In the genomic region with DNA sequence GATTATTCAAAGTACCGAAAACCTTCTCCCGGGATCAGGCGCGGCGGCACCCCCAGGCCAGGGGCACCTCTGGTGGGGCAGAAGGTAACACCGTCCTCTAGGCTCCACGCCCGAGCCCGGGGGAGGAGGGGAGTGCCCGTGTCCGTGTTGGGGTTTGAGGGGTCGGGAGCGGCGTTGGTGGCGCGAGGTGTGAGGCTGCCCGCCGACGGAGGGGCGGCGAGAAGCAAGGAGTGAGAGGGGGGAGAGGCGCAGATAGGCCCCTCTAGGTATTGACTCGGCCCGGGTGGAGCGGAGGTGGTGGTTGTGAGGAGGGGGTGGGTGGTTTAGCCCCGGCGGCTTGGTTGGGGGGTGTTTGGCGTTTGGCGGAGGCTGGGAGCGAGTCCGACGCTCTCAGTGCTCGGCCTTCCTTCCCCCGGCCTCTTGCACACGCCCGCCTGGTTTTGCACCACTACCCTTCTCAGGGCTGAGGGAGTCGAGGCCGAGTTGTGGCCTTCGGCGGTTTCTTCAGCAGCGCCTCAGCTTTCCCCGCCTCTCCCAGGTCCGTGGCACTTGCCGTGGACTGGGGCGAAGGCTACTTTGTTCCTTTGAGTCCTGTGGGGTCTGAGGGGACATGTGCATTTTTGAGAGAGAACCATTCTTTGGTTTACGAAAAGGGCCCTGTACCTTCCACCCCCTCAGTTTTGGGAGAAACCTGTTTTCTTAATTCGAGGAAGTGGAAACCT, we compare ENCODE assay signal across 8 cellular contexts. TPM values are rescaled to one million over a fixed set of nuclear protein-coding genes. Genes with fewer than 3 reads are reported as not detected.
DNase-seq lines count a peak whose midpoint lies in the region; ATAC-seq, FAIRE-seq and TF ChIP-seq lines count a peak whose summit lies in the region.

No MANE protein-coding gene starts in this region.

- ATAC-seq in HG02970 (IDR thresholded peaks at IDR 0.05; ENCODE audit: low FRiP score, unreplicated experiment) = peak; percentile 2
- peak; percentile 36 for ATAC-seq in HepG2

- TSS peak; percentile 44 for BruUV-seq in HepG2 (replicated peaks; lab: Mats Ljungman, UMichigan)

- peaks cover 54% of the 10 kb centered on the region for H3K79me2 ChIP-seq in SK-N-SH (ENCODE audit: insufficient read depth)
- peaks cover 55% of the 10 kb centered on the region for H3K79me2 ChIP-seq in HepG2 (ENCODE audit: insufficient read depth, low read length)

- intact Hi-C loops in HepG2 (cut with micrococcal nuclease; ENCODE audit: unreplicated experiment) = loop anchor here (10.0 kb wide), 1 partner anchor 521 kb away; no protein-coding TSS in a partner anchor

- H3K27me3 ChIP-seq in SK-N-SH (ENCODE audit: insufficient read depth) (no peaks in the 10 kb centered on the region), HepG2 (ENCODE audit: control insufficient read depth in 1 of 2, insufficient read depth in 2 of 2, low read length in 2 of 2) (no peaks in the 10 kb centered on the region; a peak in 1 of 5 replicates)

- H3K9ac ChIP-seq in SK-N-SH = peak overlapping the region; percentile 98
- peak overlapping the region; percentile 97 for H3K9ac ChIP-seq in HepG2 (ENCODE audit: insufficient read depth, low read depth, low read length)

- in situ Hi-C loops in HepG2 (cut with HindIII; ENCODE audit: extremely low pct_ligation_motif_present, low pct_unique_long_range_greater_than_20kb) = no loop called here

- DNase-seq in NOMO-1 (lab: John Stamatoyannopoulos, UW; ENCODE audit: unreplicated experiment in 2 of 2) (peak; percentile 16 to 44), NOMO-1 treated with DMSO at 0.1 percent for 48 hours (lab: John Stamatoyannopoulos, UW; ENCODE audit: unreplicated experiment) (no peak), SK-N-SH (no peak), cerebellum (ENCODE audit: low spot score) (peak; percentile 24), HepG2 (ENCODE audit: low spot score) (no peak), NCI-H2029 treated with DMSO at 0.1 percent for 48 hours (lab: John Stamatoyannopoulos, UW) (no peak)
- peak; percentile 48 for DNase-seq in stimulated activated naive CD4-positive, alpha-beta T cell treated with Interleukin-2 at 50 U/mL for 16 hours (lab: John Stamatoyannopoulos, UW)

- H3K4me2 ChIP-seq in SK-N-SH (peak overlapping the region; percentile 85), HepG2 (ENCODE audit: low read depth, low read length) (peak overlapping the region; percentile 83)

- H3K4me3 ChIP-seq in SK-N-SH (ENCODE audit: low read depth in 2 of 2, low read length in 1 of 2) (peak overlapping the region; percentile 83 to 89), HepG2 (replicated peaks in 1 of 3; ENCODE audit: insufficient read depth in 1 of 3, low read depth in 2 of 3, low read length in 3 of 3) (peak overlapping the region; percentile 90 to 94 (median 94))

- CTCF ChIA-PET in SK-N-SH (lab: Yijun Ruan, JAX) (interaction anchor here (0.8 to 1.2 kb wide), 2 partner anchors 47 to 177 kb away, joined by 3 to 4 read pairs; no protein-coding TSS in a partner anchor), HepG2 (lab: Yijun Ruan, JAX; ENCODE audit: low intra/inter-chr PET ratio, low total read pairs) (no interaction called here)

- TF ChIP-seq CTCF in SK-N-SH (IDR thresholded peaks at IDR 0.05) (no peak), HepG2 (CRISPR knock-in tag; IDR thresholded peaks at IDR 0.05) (no peak)

- H3K4me1 ChIP-seq in SK-N-SH (ENCODE audit: control insufficient read depth in 1 of 2, insufficient read depth in 2 of 2, low read depth in 1 of 2, low read length in 1 of 2) (peaks cover 0 to 9% of the 10 kb centered on the region in 2 experiments; a peak in 2 of 4 replicates), HepG2 (ENCODE audit: insufficient read depth, low read length) (peaks cover 18% of the 10 kb centered on the region)

- peak overlapping the region; percentile 89 to 98 for H3K27ac ChIP-seq in SK-N-SH (ENCODE audit: low read depth in 2 of 2, low read length in 1 of 2)
- H3K27ac ChIP-seq in HepG2 (ENCODE audit: extremely low read length, insufficient read depth, low read length) = peak overlapping the region; percentile 97

- WGBS in SK-N-SH (ENCODE audit: low lambda C conversion rate) = 2% methylated on average over 45 of the region's 47 CpGs
- under 1% methylated on average over 28 of the region's 47 CpGs for WGBS in HepG2 (ENCODE audit: low lambda C conversion rate)

- H4K20me1 ChIP-seq in SK-N-SH (ENCODE audit: insufficient read depth) (peaks cover 42% of the 10 kb centered on the region), HepG2 (ENCODE audit: insufficient read depth, low read length) (peaks cover 41% of the 10 kb centered on the region)

- no peaks in the 10 kb centered on the region for H3K9me2 ChIP-seq in SK-N-SH

- H3F3A ChIP-seq in SK-N-SH (replicated peaks; ENCODE audit: insufficient read depth) = peaks cover 11% of the 10 kb centered on the region

- TF ChIP-seq POLR2A in HepG2 (IDR thresholded peaks at IDR 0.05; ENCODE audit: insufficient read depth in 1 of 2, low read depth in 2 of 2, low read length in 2 of 2) = no peak

- FAIRE-seq in HepG2 (lab: Jason Lieb, UNC) = no peak

- H2AFZ ChIP-seq in SK-N-SH (ENCODE audit: low read depth) (peak overlapping the region; percentile 81), HepG2 (ENCODE audit: low read length) (no peak overlapping the region)

- TF ChIP-seq EP300 in SK-N-SH (IDR thresholded peaks at IDR 0.05; ENCODE audit: borderline replicate concordance in 1 of 2, low read depth in 1 of 2, low read length in 1 of 2) (no peak), HepG2 (IDR thresholded peaks at IDR 0.05; ENCODE audit: low read depth in 2 of 2, low read length in 2 of 2) (no peak), HepG2 (CRISPR knock-in tag; IDR thresholded peaks at IDR 0.05; ENCODE audit: borderline replicate concordance) (no peak)

- POLR2A ChIA-PET in SK-N-SH (lab: Yijun Ruan, JAX) = interaction anchor here (1.0 kb wide), 1 partner anchor 265 kb away, joined by 5 read pairs; no protein-coding TSS in a partner anchor
- POLR2A ChIA-PET in HepG2 (lab: Yijun Ruan, JAX) = interaction anchor here (0.6 to 1.9 kb wide), 11 partner anchors 8 to 264 kb away, joined by 3 to 24 read pairs (median 5); a partner anchor contains a TSS

- H3K9me3 ChIP-seq in SK-N-SH (no peaks in the 10 kb centered on the region), HepG2 (ENCODE audit: low read length) (no peaks in the 10 kb centered on the region)

- H3K36me3 ChIP-seq in SK-N-SH (replicated peaks in 1 of 2; ENCODE audit: control insufficient read depth in 1 of 2, insufficient read depth in 2 of 2, low read length in 1 of 2) (peaks cover 4 to 19% of the 10 kb centered on the region in 2 experiments), HepG2 (replicated peaks in 1 of 2; ENCODE audit: control insufficient read depth in 1 of 2, insufficient read depth in 2 of 2, low read length in 2 of 2) (peaks cover 0 to 2% of the 10 kb centered on the region in 2 experiments; a peak in 1 of 5 replicates)

- TF ChIP-seq RAD21 in SK-N-SH (IDR thresholded peaks at IDR 0.05; ENCODE audit: low read length) (no peak), HepG2 (CRISPR knock-in tag; IDR thresholded peaks at IDR 0.05) (no peak)

TF ChIP-seq in SK-N-SH, 30 proteins besides CTCF, POLR2A, EP300 and RAD21 (continues in another document):
- TF ChIP-seq RFX5 (IDR thresholded peaks at IDR 0.05; ENCODE audit: low read length) (no peak), SIN3A (IDR thresholded peaks at IDR 0.05; ENCODE audit: borderline replicate concordance, low read depth, low read length) (no peak), NRF1 (IDR thresholded peaks at IDR 0.05; ENCODE audit: low read depth, low read length) (no peak), POLR2AphosphoS5 (IDR thresholded peaks at IDR 0.05; ENCODE audit: low read depth, low read length) (no peak), CHD2 (IDR thresholded peaks at IDR 0.05; ENCODE audit: low read length, partially characterized antibody) (no peak), GATA2 (CRISPR knock-in tag; IDR thresholded peaks at IDR 0.05) (no peak), TEAD4 (IDR thresholded peaks at IDR 0.05; ENCODE audit: borderline replicate concordance, insufficient read depth) (no peak)

TF ChIP-seq in HepG2, 621 proteins besides CTCF, POLR2A, EP300 and RAD21 (continues in another document):
- TF ChIP-seq, protein P1, sequence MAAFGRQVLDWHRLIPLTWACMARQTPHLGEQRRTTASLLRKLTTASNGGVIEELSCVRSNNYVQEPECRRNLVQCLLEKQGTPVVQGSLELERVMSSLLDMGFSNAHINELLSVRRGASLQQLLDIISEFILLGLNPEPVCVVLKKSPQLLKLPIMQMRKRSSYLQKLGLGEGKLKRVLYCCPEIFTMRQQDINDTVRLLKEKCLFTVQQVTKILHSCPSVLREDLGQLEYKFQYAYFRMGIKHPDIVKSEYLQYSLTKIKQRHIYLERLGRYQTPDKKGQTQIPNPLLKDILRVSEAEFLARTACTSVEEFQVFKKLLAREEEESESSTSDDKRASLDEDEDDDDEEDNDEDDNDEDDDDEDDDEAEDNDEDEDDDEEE (CRISPR knock-in tag; IDR thresholded peaks at IDR 0.05) = no peak

RNA-seq across cellular contexts. Expression of a gene that starts 0.4 kb away (rescaled TPM):
- 11.4 and 14.2 TPM in 2 replicates for polyA plus RNA-seq in SK-N-SH (2012; rRNA removed)
- 17.5 and 23.1 TPM in 2 replicates for polyA plus RNA-seq in SK-N-SH (2012; cell fraction: cytosol; rRNA removed)
- 10.6 and 23.1 TPM in 2 replicates for polyA plus RNA-seq in SK-N-SH (2012; cell fraction: nucleus; rRNA removed)
- 125 TPM for total RNA-seq in cerebellum
- total RNA-seq in HepG2 (2016; rRNA removed; fragmentation: Illumina TruSeq; extraction: Trizol) = 72.2 and 101 TPM in 2 replicates
- 66.3 and 69.1 TPM in 2 replicates for total RNA-seq in HepG2 (2016; cell fraction: cytosol; rRNA removed; fragmentation: Illumina TruSeq; extraction: Trizol; ENCODE audit: low read depth)
- total RNA-seq in HepG2 (2016; cell fraction: insoluble cytoplasmic fraction; rRNA removed; fragmentation: Illumina TruSeq; extraction: Trizol) = 70.0 and 97.0 TPM in 2 replicates
- 43.3 and 49.9 TPM in 2 replicates for total RNA-seq in HepG2 (2016; cell fraction: membrane; rRNA removed; fragmentation: Illumina TruSeq; extraction: Trizol)
- total RNA-seq in HepG2 (2016; cell fraction: nucleus; rRNA removed; fragmentation: Illumina TruSeq; extraction: Trizol) = 71.5 and 77.9 TPM in 2 replicates
- polyA plus RNA-seq in HepG2 (2011; rRNA removed) = 22.4 and 27.1 TPM in 2 replicates
- polyA plus RNA-seq in HepG2 (2011; cell fraction: cytosol; rRNA removed) = 8.1 and 15.4 TPM in 2 replicates
- 13.5 and 16.6 TPM in 2 replicates for polyA plus RNA-seq in HepG2 (2011; cell fraction: nucleus; rRNA removed)
- polyA plus RNA-seq in HepG2 (2012) = 37.4 and 42.2 TPM in 2 replicates
- 2.8 and 3.5 TPM in 2 replicates for polyA plus RNA-seq in HepG2 (2016; cell fraction: cytosol; fragmentation: Illumina TruSeq; extraction: Trizol; ENCODE audit: low read depth)
- polyA plus RNA-seq in HepG2 (2016; cell fraction: insoluble cytoplasmic fraction; fragmentation: Illumina TruSeq; extraction: Trizol; ENCODE audit: low read depth) = 68.2 and 77.7 TPM in 2 replicates
- 12.7 and 15.4 TPM in 2 replicates for polyA plus RNA-seq in HepG2 (2016; cell fraction: membrane; fragmentation: Illumina TruSeq; extraction: Trizol; ENCODE audit: low read depth)
- 97.7 and 101 TPM in 2 replicates for polyA plus RNA-seq in HepG2 (2016; cell fraction: nucleus; fragmentation: Illumina TruSeq; extraction: Trizol; ENCODE audit: insufficient read depth, low read depth)
- 7.1 and 12.3 TPM in 2 replicates for polyA minus RNA-seq in HepG2 (2011; rRNA and poly(A)+ RNA removed; ENCODE audit: low replicate concordance)
- 23.4 and 24.7 TPM in 2 replicates for polyA minus RNA-seq in HepG2 (2011; cell fraction: cytosol; rRNA and poly(A)+ RNA removed)
- polyA minus RNA-seq in HepG2 (2011; cell fraction: nucleus; rRNA and poly(A)+ RNA removed) = 86.4 and 87.5 TPM in 2 replicates

Comparison
In these comparisons a context has a peak if more than half of its experiments do, and no peak if none do; other contexts are left out.
1. DNase-seq: peak in NOMO-1 (2 of 2), cerebellum (single experiment) and stimulated activated naive CD4-positive, alpha-beta T cell treated with Interleukin-2 at 50 U/mL for 16 hours (single experiment); none in NOMO-1 treated with DMSO at 0.1 percent for 48 hours (single experiment), SK-N-SH (single experiment), HepG2 (single experiment) and NCI-H2029 treated with DMSO at 0.1 percent for 48 hours (single experiment).